9 cellular contexts compared by ENCODE assay signal in genomic region chr6:53432318-53433161, GRCh38.
DNase-seq lines count a peak whose midpoint lies in the region; ATAC-seq, FAIRE-seq and TF ChIP-seq lines count a peak whose summit lies in the region.
"Had no signal": no experiment of that assay in that cellular context is flagged by ENCODE, and none has a peak within 500 bp of the region (broad histone marks: within the 10 kb centered on the region; RNA-seq: fewer than 3 reads in every experiment).

No MANE protein-coding gene starts in this region.

- H3K27me3 Mint-ChIP-seq in Calu3 (ENCODE audit: unreplicated experiment): no peaks in the 10 kb centered on the region
- H3K27me3 Mint-ChIP-seq: activated naive CD4-positive, alpha-beta T cell treated with anti-CD3 and anti-CD28 coated beads, Interleukin-2, amount 50 U/mL, for 24 hours had no signal

- 50% methylated on average over 8 of the region's 8 CpGs for WGBS in A549 (ENCODE audit: missing lambda C conversion rate)

- H3K4me2 ChIP-seq in A549: peak overlapping the region; percentile 65

- no peaks in the 10 kb centered on the region for H3K9me3 ChIP-seq in A549
- H3K9me3 ChIP-seq in SJCRH30 (replicated peaks): no peaks in the 10 kb centered on the region

- CTCF ChIA-PET in A549 (lab: Yijun Ruan, JAX) (interaction anchor here (1.4 to 2.5 kb wide), 4 partner anchors 15 to 328 kb away, joined by 3 to 22 read pairs (median 4); no protein-coding TSS in a partner anchor), Calu3 (lab: Charles Lee) (no interaction called here)

- peak in 1 of 2 experiments; percentile 10; a peak in 1 of 5 replicates for TF ChIP-seq EP300 in A549 (IDR thresholded peaks at IDR 0.05)

- H3K36me3 Mint-ChIP-seq in Calu3 (ENCODE audit: insufficient read depth, unreplicated experiment): no peaks in the 10 kb centered on the region
- H3K36me3 Mint-ChIP-seq: activated naive CD4-positive, alpha-beta T cell treated with anti-CD3 and anti-CD28 coated beads, Interleukin-2, amount 50 U/mL, for 24 hours had no signal

- no peaks in the 10 kb centered on the region for H3K36me3 ChIP-seq in SJCRH30

- H3K4me1 Mint-ChIP-seq in Calu3 (ENCODE audit: low read depth, unreplicated experiment): peaks cover 2% of the 10 kb centered on the region

- H3K4me1 ChIP-seq in A549: peaks cover 21% of the 10 kb centered on the region
- H3K4me1 ChIP-seq in SJCRH30: peaks cover 5% of the 10 kb centered on the region; the same call in 1 of the 2 replicates

- no peak overlapping the region for H3K27ac Mint-ChIP-seq in Calu3 (ENCODE audit: unreplicated experiment)
- H3K27ac Mint-ChIP-seq: activated naive CD4-positive, alpha-beta T cell treated with anti-CD3 and anti-CD28 coated beads, Interleukin-2, amount 50 U/mL, for 24 hours had no signal

- peak; percentile 83 to 84 for ATAC-seq in A549
- ATAC-seq in stimulated activated naive CD8-positive, alpha-beta T cell treated with anti-CD3 and anti-CD28 coated beads, Interleukin-15, Interleukin-2, amounts not matched to agents 100 U/mL and 50 U/mL, for 24 hours: no peak
- no peak for ATAC-seq in GM18858 (IDR thresholded peaks at IDR 0.05; ENCODE audit: unreplicated experiment)

- no peak overlapping the region for H3K4me3 ChIP-seq in A549
- no peak overlapping the region for H3K4me3 ChIP-seq in SJCRH30

- FAIRE-seq in A549 (lab: Jason Lieb, UNC): no peak
- FAIRE-seq in HTR-8/SVneo (lab: Jason Lieb, UNC): peak; percentile 62

- POLR2A ChIA-PET in A549 (lab: Yijun Ruan, JAX): no interaction called here

- no peak for TF ChIP-seq RAD21 in A549 (conservative IDR thresholded peaks at IDR 0.05 in 1 of 2, IDR thresholded peaks at IDR 0.05 in 1 of 2)

- H3K27ac ChIP-seq in A549: peak overlapping the region in 1 of 2 experiments; percentile 72; a peak in 3 of 6 replicates
- H3K27ac ChIP-seq in SJCRH30: no peak overlapping the region

- BruUV-seq in Calu3 (replicated peaks; lab: Mats Ljungman, UMichigan): no TSS peak

- H3K9me3 Mint-ChIP-seq in Calu3 (ENCODE audit: low read depth, unreplicated experiment): no peaks in the 10 kb centered on the region
- H3K9me3 Mint-ChIP-seq: activated naive CD4-positive, alpha-beta T cell treated with anti-CD3 and anti-CD28 coated beads, Interleukin-2, amount 50 U/mL, for 24 hours had no signal

- no peak for TF ChIP-seq POLR2A in A549 (IDR thresholded peaks at IDR 0.05; ENCODE audit: low read length)

- no peak overlapping the region for H3K4me3 Mint-ChIP-seq in Calu3 (ENCODE audit: low read depth, unreplicated experiment)
- H3K4me3 Mint-ChIP-seq: activated naive CD4-positive, alpha-beta T cell treated with anti-CD3 and anti-CD28 coated beads, Interleukin-2, amount 50 U/mL, for 24 hours had no signal

- DNase-seq in A549 (ENCODE audit: low read depth in 1 of 2, low spot score in 1 of 2) (peak in 1 of 2 experiments; percentile 63), HTR-8/SVneo (ENCODE audit: insufficient read length, low spot score) (peak; percentile 60), SJCRH30 (peak; percentile 26 to 53), iris pigment epithelial cell (ENCODE audit: low read depth) (peak; percentile 90), Calu3 (no peak), posterior vena cava (ENCODE audit: low spot score) (no peak)
- no peak for DNase-seq in stimulated activated naive CD8-positive, alpha-beta T cell treated with anti-CD3 and anti-CD28 coated beads, Interleukin-15, Interleukin-2, amounts not matched to agents 100 U/mL and 50 U/mL, for 24 hours

- intact Hi-C loops in Calu3 (cut with micrococcal nuclease; ENCODE audit: unreplicated experiment) (no loop called here), posterior vena cava (cut with DNase I) (no loop called here)

- TF ChIP-seq CTCF in A549 (IDR thresholded peaks at IDR 0.05) (no peak), Calu3 (IDR thresholded peaks at IDR 0.05; ENCODE audit: unreplicated experiment) (no peak)

- no peaks in the 10 kb centered on the region for H3K27me3 ChIP-seq in SJCRH30

TF ChIP-seq in A549, 52 proteins besides CTCF, POLR2A, EP300 and RAD21:
- TF ChIP-seq PBX3 (IDR thresholded peaks at IDR 0.05) (no peak), NFE2L2 (conservative IDR thresholded peaks at IDR 0.05; ENCODE audit: low read length) (no peak), CEBPB (IDR thresholded peaks at IDR 0.05) (peak; percentile 56 to 77; a peak in 3 of 4 replicates), ZFP36 (IDR thresholded peaks at IDR 0.05; ENCODE audit: borderline replicate concordance, partially characterized antibody) (no peak), E2F6 (IDR thresholded peaks at IDR 0.05; ENCODE audit: borderline replicate concordance, low read depth) (no peak), HES2 (IDR thresholded peaks at IDR 0.05) (no peak), CHD2 (IDR thresholded peaks at IDR 0.05; ENCODE audit: low read length, partially characterized antibody) (no peak), NR3C1 (IDR thresholded peaks at IDR 0.05) (no peak), FOSL2 (IDR thresholded peaks at IDR 0.05) (peak; percentile 38; the same call in 1 of the 2 replicates), FOSL2 (CRISPR knock-in tag; IDR thresholded peaks at IDR 0.05) (peak; percentile 68), JUNB (IDR thresholded peaks at IDR 0.05) (peak; percentile 32; the same call in 1 of the 2 replicates), CHD4 (IDR thresholded peaks at IDR 0.05; ENCODE audit: borderline replicate concordance) (no peak), RNF2 (IDR thresholded peaks at IDR 0.05; ENCODE audit: borderline replicate concordance, low read depth) (no peak), FOSB (CRISPR knock-in tag; IDR thresholded peaks at IDR 0.05) (no peak)

Comparison
In these comparisons a context has a peak if more than half of its experiments do, and no peak if none do; other contexts are left out.
1. ATAC-seq: peak in A549 (2 of 2); none in stimulated activated naive CD8-positive, alpha-beta T cell treated with anti-CD3 and anti-CD28 coated beads, Interleukin-15, Interleukin-2, amounts not matched to agents 100 U/mL and 50 U/mL, for 24 hours (single experiment) and GM18858 (single experiment).
2. DNase-seq: peak in HTR-8/SVneo (single experiment), SJCRH30 (2 of 2) and iris pigment epithelial cell (single experiment); none in Calu3 (single experiment), stimulated activated naive CD8-positive, alpha-beta T cell treated with anti-CD3 and anti-CD28 coated beads, Interleukin-15, Interleukin-2, amounts not matched to agents 100 U/mL and 50 U/mL, for 24 hours (single experiment) and posterior vena cava (single experiment).